Comparison of ENCODE assay signal across 3 cellular contexts in genomic region chr4:140812916-140813315, GRCh38.
"Had no signal": no experiment of that assay in that cellular context is flagged by ENCODE, and none has a peak within 500 bp of the region (broad histone marks: within the 10 kb centered on the region; RNA-seq: fewer than 3 reads in every experiment).

No MANE protein-coding gene starts in this region.

- H3K4me3 ChIP-seq: GM12878 had no signal

- DNase-seq: GDM1, GF-D8 had no signal
